In genomic region chrX:153470411-153471363, GRCh38 we compare ENCODE assay signal across 1 cellular context.
TF ChIP-seq lines count a peak whose summit lies in the region.

Gene HAUS7 (minus strand): TSS chrX:153470576. CDS start chrX:153470557, 19 bp downstream.

TF ChIP-seq in K562, 482 proteins besides CTCF, POLR2A, EP300 and RAD21 (continued from another document and continues in another):
- TF ChIP-seq, protein P1, sequence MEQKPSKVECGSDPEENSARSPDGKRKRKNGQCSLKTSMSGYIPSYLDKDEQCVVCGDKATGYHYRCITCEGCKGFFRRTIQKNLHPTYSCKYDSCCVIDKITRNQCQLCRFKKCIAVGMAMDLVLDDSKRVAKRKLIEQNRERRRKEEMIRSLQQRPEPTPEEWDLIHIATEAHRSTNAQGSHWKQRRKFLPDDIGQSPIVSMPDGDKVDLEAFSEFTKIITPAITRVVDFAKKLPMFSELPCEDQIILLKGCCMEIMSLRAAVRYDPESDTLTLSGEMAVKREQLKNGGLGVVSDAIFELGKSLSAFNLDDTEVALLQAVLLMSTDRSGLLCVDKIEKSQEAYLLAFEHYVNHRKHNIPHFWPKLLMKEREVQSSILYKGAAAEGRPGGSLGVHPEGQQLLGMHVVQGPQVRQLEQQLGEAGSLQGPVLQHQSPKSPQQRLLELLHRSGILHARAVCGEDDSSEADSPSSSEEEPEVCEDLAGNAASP (IDR thresholded peaks at IDR 0.05), result no peak
- TF ChIP-seq, protein P2, sequence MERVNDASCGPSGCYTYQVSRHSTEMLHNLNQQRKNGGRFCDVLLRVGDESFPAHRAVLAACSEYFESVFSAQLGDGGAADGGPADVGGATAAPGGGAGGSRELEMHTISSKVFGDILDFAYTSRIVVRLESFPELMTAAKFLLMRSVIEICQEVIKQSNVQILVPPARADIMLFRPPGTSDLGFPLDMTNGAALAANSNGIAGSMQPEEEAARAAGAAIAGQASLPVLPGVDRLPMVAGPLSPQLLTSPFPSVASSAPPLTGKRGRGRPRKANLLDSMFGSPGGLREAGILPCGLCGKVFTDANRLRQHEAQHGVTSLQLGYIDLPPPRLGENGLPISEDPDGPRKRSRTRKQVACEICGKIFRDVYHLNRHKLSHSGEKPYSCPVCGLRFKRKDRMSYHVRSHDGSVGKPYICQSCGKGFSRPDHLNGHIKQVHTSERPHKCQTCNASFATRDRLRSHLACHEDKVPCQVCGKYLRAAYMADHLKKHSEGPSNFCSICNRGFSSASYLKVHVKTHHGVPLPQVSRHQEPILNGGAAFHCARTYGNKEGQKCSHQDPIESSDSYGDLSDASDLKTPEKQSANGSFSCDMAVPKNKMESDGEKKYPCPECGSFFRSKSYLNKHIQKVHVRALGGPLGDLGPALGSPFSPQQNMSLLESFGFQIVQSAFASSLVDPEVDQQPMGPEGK (CRISPR knock-in tag; IDR thresholded peaks at IDR 0.05; ENCODE audit: borderline replicate concordance), result no peak
- TF ChIP-seq PHF20 (IDR thresholded peaks at IDR 0.05; ENCODE audit: partially characterized antibody) (peak; percentile 21), SUPT5H (IDR thresholded peaks at IDR 0.05) (peak; percentile 63), FUS (optimal IDR thresholded peaks at IDR 0.05; ENCODE audit: low read depth, low read length) (no peak), GTF2A2 (tag; IDR thresholded peaks at IDR 0.05) (no peak), ZKSCAN3 (CRISPR knock-in tag; IDR thresholded peaks at IDR 0.05) (no peak), ZNF707 (CRISPR knock-in tag; conservative IDR thresholded peaks at IDR 0.05) (no peak), GATAD2B (IDR thresholded peaks at IDR 0.05; ENCODE audit: borderline replicate concordance) (no peak), ARID4B (CRISPR knock-in tag; IDR thresholded peaks at IDR 0.05) (no peak), EP400 (IDR thresholded peaks at IDR 0.05) (peak; percentile 88), ZNF232 (CRISPR knock-in tag; IDR thresholded peaks at IDR 0.05) (no peak), HDAC2 (IDR thresholded peaks at IDR 0.05) (peak; percentile 86), SAP30 (IDR thresholded peaks at IDR 0.05; ENCODE audit: borderline replicate concordance, insufficient read depth, low read depth, low read length, poor library complexity, severe bottlenecking) (no peak), ZKSCAN8 (CRISPR knock-in tag; IDR thresholded peaks at IDR 0.05) (no peak), FOXJ3 (CRISPR knock-in tag; IDR thresholded peaks at IDR 0.05) (no peak), DIDO1 (tag; IDR thresholded peaks at IDR 0.05; ENCODE audit: low read depth) (no peak), EWSR1 (IDR thresholded peaks at IDR 0.05; ENCODE audit: borderline replicate concordance, low read depth, partially characterized antibody) (no peak), HDGF (IDR thresholded peaks at IDR 0.05) (0 out of 2 replicates have a peak, but pooled peaks have one; percentile 80), TCF15 (CRISPR knock-in tag; IDR thresholded peaks at IDR 0.05) (no peak), SAFB (IDR thresholded peaks at IDR 0.05; ENCODE audit: borderline replicate concordance, low read depth, low read length) (no peak), MXI1 (IDR thresholded peaks at IDR 0.05; ENCODE audit: low read depth, low read length) (no peak), ZSCAN29 (IDR thresholded peaks at IDR 0.05) (no peak), KLF16 (IDR thresholded peaks at IDR 0.05) (0 out of 2 replicates have a peak, but pooled peaks have one; percentile 21), XRCC5 (IDR thresholded peaks at IDR 0.05; ENCODE audit: low read depth, low read length) (peak; percentile 30; the same call in 1 of the 2 replicates), ZNF655 (CRISPR knock-in tag; IDR thresholded peaks at IDR 0.05) (no peak), FOXM1 (IDR thresholded peaks at IDR 0.05; ENCODE audit: low read depth) (no peak), FOXM1 (CRISPR knock-in tag; IDR thresholded peaks at IDR 0.05; ENCODE audit: low read depth) (no peak), ESRRB (CRISPR knock-in tag; IDR thresholded peaks at IDR 0.05; ENCODE audit: borderline replicate concordance) (no peak), NFXL1 (CRISPR knock-in tag; IDR thresholded peaks at IDR 0.05) (no peak), GMEB1 (CRISPR knock-in tag; IDR thresholded peaks at IDR 0.05) (no peak), MCM5 (IDR thresholded peaks at IDR 0.05; ENCODE audit: low read depth) (no peak), NCOA4 (IDR thresholded peaks at IDR 0.05; ENCODE audit: partially characterized antibody) (no peak), WHSC1 (IDR thresholded peaks at IDR 0.05; ENCODE audit: low read length) (no peak), ZNF174 (CRISPR knock-in tag; IDR thresholded peaks at IDR 0.05) (no peak), CTBP1 (IDR thresholded peaks at IDR 0.05; ENCODE audit: borderline replicate concordance) (0 out of 2 replicates have a peak, but pooled peaks have one; percentile 18), TAF1 (IDR thresholded peaks at IDR 0.05; ENCODE audit: control insufficient read depth, extremely low read depth, insufficient read depth, low read length, severe bottlenecking) (peak; percentile 52), NFIC (IDR thresholded peaks at IDR 0.05) (no peak), YY1 (IDR thresholded peaks at IDR 0.05; ENCODE audit: borderline replicate concordance in 1 of 3, control insufficient read depth in 1 of 3, extremely low read depth in 1 of 3, insufficient read depth in 3 of 3, insufficient read length in 1 of 3, insufficient replicate concordance in 2 of 3, low read depth in 1 of 3, low read length in 2 of 3) (peak; percentile 43 to 85 (median 80)), NR0B1 (IDR thresholded peaks at IDR 0.05; ENCODE audit: partially characterized antibody) (no peak), LEF1 (IDR thresholded peaks at IDR 0.05) (no peak), PRMT5 (CRISPR knock-in tag; IDR thresholded peaks at IDR 0.05) (no peak), ZNF507 (tag; conservative IDR thresholded peaks at IDR 0.05) (no peak), CBX5 (IDR thresholded peaks at IDR 0.05; ENCODE audit: borderline replicate concordance, low read depth) (no peak), CBX3 (IDR thresholded peaks at IDR 0.05; ENCODE audit: borderline replicate concordance in 1 of 2, low read length in 2 of 2) (peak in 1 of 2 experiments; percentile 43; a peak in 1 of 3 replicates), RBM34 (IDR thresholded peaks at IDR 0.05; ENCODE audit: borderline replicate concordance, insufficient read depth, low read length) (no peak)
- TF ChIP-seq, protein P3, sequence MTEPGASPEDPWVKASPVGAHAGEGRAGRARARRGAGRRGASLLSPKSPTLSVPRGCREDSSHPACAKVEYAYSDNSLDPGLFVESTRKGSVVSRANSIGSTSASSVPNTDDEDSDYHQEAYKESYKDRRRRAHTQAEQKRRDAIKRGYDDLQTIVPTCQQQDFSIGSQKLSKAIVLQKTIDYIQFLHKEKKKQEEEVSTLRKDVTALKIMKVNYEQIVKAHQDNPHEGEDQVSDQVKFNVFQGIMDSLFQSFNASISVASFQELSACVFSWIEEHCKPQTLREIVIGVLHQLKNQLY (CRISPR knock-in tag; conservative IDR thresholded peaks at IDR 0.05), result no peak
- TF ChIP-seq, protein P4, sequence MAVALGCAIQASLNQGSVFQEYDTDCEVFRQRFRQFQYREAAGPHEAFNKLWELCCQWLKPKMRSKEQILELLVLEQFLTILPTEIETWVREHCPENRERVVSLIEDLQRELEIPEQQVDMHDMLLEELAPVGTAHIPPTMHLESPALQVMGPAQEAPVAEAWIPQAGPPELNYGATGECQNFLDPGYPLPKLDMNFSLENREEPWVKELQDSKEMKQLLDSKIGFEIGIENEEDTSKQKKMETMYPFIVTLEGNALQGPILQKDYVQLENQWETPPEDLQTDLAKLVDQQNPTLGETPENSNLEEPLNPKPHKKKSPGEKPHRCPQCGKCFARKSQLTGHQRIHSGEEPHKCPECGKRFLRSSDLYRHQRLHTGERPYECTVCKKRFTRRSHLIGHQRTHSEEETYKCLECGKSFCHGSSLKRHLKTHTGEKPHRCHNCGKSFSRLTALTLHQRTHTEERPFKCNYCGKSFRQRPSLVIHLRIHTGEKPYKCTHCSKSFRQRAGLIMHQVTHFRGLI (CRISPR knock-in tag; IDR thresholded peaks at IDR 0.05), result no peak
- TF ChIP-seq, protein P5, sequence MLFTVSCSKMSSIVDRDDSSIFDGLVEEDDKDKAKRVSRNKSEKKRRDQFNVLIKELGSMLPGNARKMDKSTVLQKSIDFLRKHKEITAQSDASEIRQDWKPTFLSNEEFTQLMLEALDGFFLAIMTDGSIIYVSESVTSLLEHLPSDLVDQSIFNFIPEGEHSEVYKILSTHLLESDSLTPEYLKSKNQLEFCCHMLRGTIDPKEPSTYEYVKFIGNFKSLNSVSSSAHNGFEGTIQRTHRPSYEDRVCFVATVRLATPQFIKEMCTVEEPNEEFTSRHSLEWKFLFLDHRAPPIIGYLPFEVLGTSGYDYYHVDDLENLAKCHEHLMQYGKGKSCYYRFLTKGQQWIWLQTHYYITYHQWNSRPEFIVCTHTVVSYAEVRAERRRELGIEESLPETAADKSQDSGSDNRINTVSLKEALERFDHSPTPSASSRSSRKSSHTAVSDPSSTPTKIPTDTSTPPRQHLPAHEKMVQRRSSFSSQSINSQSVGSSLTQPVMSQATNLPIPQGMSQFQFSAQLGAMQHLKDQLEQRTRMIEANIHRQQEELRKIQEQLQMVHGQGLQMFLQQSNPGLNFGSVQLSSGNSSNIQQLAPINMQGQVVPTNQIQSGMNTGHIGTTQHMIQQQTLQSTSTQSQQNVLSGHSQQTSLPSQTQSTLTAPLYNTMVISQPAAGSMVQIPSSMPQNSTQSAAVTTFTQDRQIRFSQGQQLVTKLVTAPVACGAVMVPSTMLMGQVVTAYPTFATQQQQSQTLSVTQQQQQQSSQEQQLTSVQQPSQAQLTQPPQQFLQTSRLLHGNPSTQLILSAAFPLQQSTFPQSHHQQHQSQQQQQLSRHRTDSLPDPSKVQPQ (CRISPR knock-in tag; IDR thresholded peaks at IDR 0.05; ENCODE audit: borderline replicate concordance), result no peak
